Comparison of ENCODE assay signal across 15 cellular contexts in genomic region chr20:50642288-50642803, GRCh38. TPM values are rescaled to one million over a fixed set of nuclear protein-coding genes. Genes with fewer than 3 reads are reported as not detected.
DNase-seq lines count a peak whose midpoint lies in the region; ATAC-seq and TF ChIP-seq lines count a peak whose summit lies in the region.
"Had no signal": no experiment of that assay in that cellular context is flagged by ENCODE, and none has a peak within 500 bp of the region (broad histone marks: within the 10 kb centered on the region; RNA-seq: fewer than 3 reads in every experiment).

No MANE protein-coding gene starts in this region.

- TF ChIP-seq CTCF in NB4 (IDR thresholded peaks at IDR 0.05; ENCODE audit: low read depth, low read length) (no peak), brain (conservative IDR thresholded peaks at IDR 0.05) (no peak), nephron progenitor cell (IDR thresholded peaks at IDR 0.05) (no peak), mucosa of descending colon (IDR thresholded peaks at IDR 0.05) (no peak)

- H3K27me3 Mint-ChIP-seq in brain = no peaks in the 10 kb centered on the region
- no peaks in the 10 kb centered on the region for H3K27me3 Mint-ChIP-seq in nephron progenitor cell (ENCODE audit: low read depth, poor library complexity)

- ATAC-seq in mucosa of descending colon = no peak
- ATAC-seq in HG02938 (IDR thresholded peaks at IDR 0.05; ENCODE audit: unreplicated experiment) = no peak
- no peak for ATAC-seq in GM19395 (IDR thresholded peaks at IDR 0.05; ENCODE audit: unreplicated experiment)
- ATAC-seq: stimulated activated naive CD8-positive, alpha-beta T cell treated with anti-CD3 and anti-CD28 coated beads, Interleukin-15, Interleukin-2, amounts not matched to agents 100 U/mL and 50 U/mL, for 24 hours had no signal

- intact Hi-C loops in mucosa of descending colon (cut with DNase I, micrococcal nuclease) = no loop called here

- H3K4me3 ChIP-seq in NB4 (ENCODE audit: low read depth, low read length) (no peak overlapping the region), mucosa of descending colon (no peak overlapping the region)
- H3K4me3 ChIP-seq: esophagus squamous epithelium had no signal

- H3K27ac Mint-ChIP-seq in brain = peak overlapping the region in 4 of 5 experiments; percentile 3 to 77 (median 70)
- no peak overlapping the region for H3K27ac Mint-ChIP-seq in nephron progenitor cell

- H3K4me1 ChIP-seq in mucosa of descending colon (ENCODE audit: low read depth) = peaks cover 6% of the 10 kb centered on the region

- H3K36me3 Mint-ChIP-seq in brain (no peaks in the 10 kb centered on the region), nephron progenitor cell (ENCODE audit: low read depth) (no peaks in the 10 kb centered on the region)
- H3K36me3 Mint-ChIP-seq: CD14-positive monocyte had no signal

- peak overlapping the region in 1 of 5 experiments; percentile 15 for H3K4me3 Mint-ChIP-seq in brain
- peak overlapping the region; percentile 24 for H3K4me3 Mint-ChIP-seq in nephron progenitor cell
- H3K4me3 Mint-ChIP-seq: CD14-positive monocyte had no signal

- no peaks in the 10 kb centered on the region for H3K9me3 ChIP-seq in mucosa of descending colon
- H3K9me3 ChIP-seq: esophagus squamous epithelium had no signal

- DNase-seq in Daoy (ENCODE audit: low read depth) (peak; percentile 29), NB4 (ENCODE audit: low read depth) (peak; percentile 63), nephron progenitor cell (no peak), foreskin melanocyte (no peak), mucosa of descending colon (no peak)
- DNase-seq: activated CD8-positive, alpha-beta memory T cell treated with anti-CD3 and anti-CD28 coated beads for 24 hours; activated naive CD4-positive, alpha-beta T cell; cerebellar nuclear complex; esophagus squamous epithelium; stimulated activated naive CD8-positive, alpha-beta T cell treated with anti-CD3 and anti-CD28 coated beads, Interleukin-15, Interleukin-2, amounts not matched to agents 100 U/mL and 50 U/mL, for 24 hours had no signal

- H3K9me3 Mint-ChIP-seq in brain (no peaks in the 10 kb centered on the region), nephron progenitor cell (peaks cover 4% of the 10 kb centered on the region)

- no peak for TF ChIP-seq POLR2A in NB4 (IDR thresholded peaks at IDR 0.05; ENCODE audit: extremely low read depth, insufficient read length)

- no peaks in the 10 kb centered on the region for H3K36me3 ChIP-seq in mucosa of descending colon (ENCODE audit: low read depth)
- H3K36me3 ChIP-seq: esophagus squamous epithelium had no signal

- peaks cover 36% of the 10 kb centered on the region for H3K4me1 Mint-ChIP-seq in brain
- H3K4me1 Mint-ChIP-seq in nephron progenitor cell = peaks cover 51% of the 10 kb centered on the region

RNA-seq across cellular contexts. Expression of gene RIPOR3, which starts 49.0 kb away (rescaled TPM):
- total RNA-seq in Daoy (2014; rRNA removed; shearing (Covaris generic)) = 0.27 and 0.40 TPM in 2 replicates
- polyA plus RNA-seq in brain (ENCODE audit: insufficient read depth, low read depth, low replicate concordance) = 0.29 TPM
- total RNA-seq in mucosa of descending colon = 10 to 100 TPM in 1 of 3 donors, 1 to 10 TPM in 2; 2.2 to 13.4 (median 5.8) TPM
- total RNA-seq: T-helper 2 cell treated with Interferon-gamma antibody and Interleukin-4, amounts not matched to agents 100 ng/mL and 5 ng/mL, for 36 hours had no signal
- polyA plus RNA-seq: CD14-positive monocyte had no signal

Comparison
In these comparisons a context has a peak if more than half of its experiments do, and no peak if none do; other contexts are left out.
1. DNase-seq: peak in Daoy (single experiment) and NB4 (single experiment); none in nephron progenitor cell (single experiment), foreskin melanocyte (single experiment) and mucosa of descending colon (0 of 3).